9 cellular contexts compared by ENCODE assay signal in the genomic region with DNA sequence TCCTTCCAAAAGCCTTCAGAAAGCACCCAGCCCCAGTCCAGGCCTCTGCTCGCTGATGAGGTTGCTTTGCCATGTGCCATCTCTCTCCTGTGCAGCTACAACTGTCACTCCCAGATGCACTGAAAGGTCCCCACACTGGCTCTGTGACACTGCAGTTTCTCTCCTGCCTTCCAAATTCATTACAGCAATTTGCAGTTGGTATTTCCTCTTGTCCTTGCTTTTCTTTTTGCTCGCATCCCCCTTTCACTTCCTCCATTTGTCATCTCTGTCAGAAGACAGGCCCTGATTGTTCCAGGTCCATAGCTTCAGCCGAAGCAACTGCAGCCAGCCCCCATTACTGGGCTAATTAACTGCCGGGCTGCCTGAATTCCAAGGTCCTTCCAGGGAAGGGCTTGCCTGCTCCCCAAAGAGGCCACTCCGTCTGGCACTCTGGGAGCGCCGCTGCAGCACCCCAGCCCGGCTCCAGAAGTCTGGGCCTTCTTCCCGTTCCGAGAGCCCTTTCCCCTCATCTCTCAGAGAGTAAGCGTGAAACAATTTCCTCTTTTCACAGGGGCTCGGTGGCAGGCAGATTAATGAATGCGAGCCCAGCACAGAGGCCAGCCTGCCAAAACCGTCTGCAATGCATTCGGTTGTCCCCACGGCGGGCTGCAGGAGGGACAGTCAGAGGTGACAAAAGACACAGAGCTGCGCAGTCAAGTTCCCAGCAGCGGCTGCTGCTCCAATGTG.
A peak's percentile ranks its signal among the peaks of the same experiment; 100 is the strongest.
DNase-seq lines count a peak whose midpoint lies in the region; ATAC-seq, FAIRE-seq and TF ChIP-seq lines count a peak whose summit lies in the region.
"Had no signal": no experiment of that assay in that cellular context is flagged by ENCODE, and none has a peak within 500 bp of the region (broad histone marks: within the 10 kb centered on the region; RNA-seq: fewer than 3 reads in every experiment).

No MANE protein-coding gene starts in this region.

- POLR2A ChIA-PET in H1 (lab: Charles Lee; ENCODE audit: partially characterized antibody): no interaction called here

- no peak for TF ChIP-seq RAD21 in H1 (IDR thresholded peaks at IDR 0.05 in 1 of 2, conservative IDR thresholded peaks at IDR 0.05 in 1 of 2; ENCODE audit: low read depth in 2 of 2, low read length in 2 of 2)

- H4K91ac ChIP-seq in H1 (replicated peaks; ENCODE audit: insufficient read length, low read length): no peak overlapping the region

- peak; percentile 93 for DNase-seq in NOMO-1 treated with DMSO at 0.1 percent for 48 hours (lab: John Stamatoyannopoulos, UW; ENCODE audit: unreplicated experiment)
- DNase-seq in H1 (ENCODE audit: low read depth in 1 of 2, low spot score in 2 of 2): no peak
- DNase-seq in tibial nerve (ENCODE audit: low spot score in 2 of 2): peak; percentile 10 to 13
- no peak for DNase-seq in DMS 273 treated with DMSO at 0.1 percent for 48 hours (lab: John Stamatoyannopoulos, UW)
- no peak for DNase-seq in NCI-H446 treated with DMSO at 0.1 percent for 48 hours (lab: John Stamatoyannopoulos, UW)
- DNase-seq: activated CD4-positive, alpha-beta T cell treated with anti-CD3 and anti-CD28 coated beads, Interleukin-2, amount 50 U/mL, for 4 hours had no signal

- TF ChIP-seq EP300 in H1 (IDR thresholded peaks at IDR 0.05; ENCODE audit: borderline replicate concordance in 1 of 2, low read depth in 2 of 2, low read length in 2 of 2) (no peak), tibial nerve (IDR thresholded peaks at IDR 0.05) (no peak)

- H3K9ac ChIP-seq in H1 (replicated peaks in 1 of 4; ENCODE audit: extremely low read depth in 1 of 4, low read depth in 3 of 4, low read length in 3 of 4): no peak overlapping the region

- CTCF ChIA-PET in H1 (lab: Charles Lee; ENCODE audit: partially characterized antibody): interaction anchor here (0.9 to 1.4 kb wide), 6 partner anchors 9 to 181 kb away, joined by 3 to 4 read pairs (median 4); no protein-coding TSS in a partner anchor

- H3K9me3 ChIP-seq in H1 (ENCODE audit: insufficient read depth in 2 of 2, low read depth in 1 of 2, low read length in 1 of 2): no peaks in the 10 kb centered on the region
- H3K9me3 ChIP-seq in mesodermal cell (ENCODE audit: control insufficient read depth, low read length): peaks cover 11% of the 10 kb centered on the region
- peaks cover 0 to 16% (median 0%) of the 10 kb centered on the region in 4 donors for H3K9me3 ChIP-seq in tibial nerve

- H3K4me3 ChIP-seq in H1 (ENCODE audit: extremely low read depth in 1 of 4, insufficient read depth in 2 of 4, low read depth in 3 of 4, low read length in 4 of 4) (no peak overlapping the region), mesodermal cell (ENCODE audit: extremely low read depth, insufficient read depth, low read length, poor library complexity, severe bottlenecking) (no peak overlapping the region), tibial nerve (peak overlapping the region in 2 of 4 donors; percentile 1 to 9)

- 81% methylated on average over 19 of the region's 19 CpGs; no CpG with 5 or more reads in 1 of the 2 experiments for WGBS in H1 (ENCODE audit: extremely low coverage in 1 of 2, insufficient coverage in 1 of 2, insufficient read length in 1 of 2, insufficient replicate concordance in 2 of 2, low coverage in 1 of 2, low lambda C conversion rate in 2 of 2, missing lambda C conversion rate in 1 of 2), 2 experiments
- WGBS in mesodermal cell (ENCODE audit: insufficient coverage in 2 of 2), 2 experiments: 46 to 54% methylated on average over 17 to 18 of the region's 19 CpGs
- WGBS in tibial nerve, 2 donors: 22 to 29% methylated on average over 14 to 19 of the region's 19 CpGs

- no peak overlapping the region for H2BK20ac ChIP-seq in H1 (ENCODE audit: low read length)

- no peak overlapping the region for H2BK12ac ChIP-seq in H1 (ENCODE audit: low read depth, low read length)

- H3K56ac ChIP-seq in H1 (replicated peaks; ENCODE audit: insufficient read length, low read depth, low read length): no peak overlapping the region

- H4K5ac ChIP-seq in H1 (ENCODE audit: insufficient read length, low read depth, low read length): no peak overlapping the region

- no peak overlapping the region for H4K8ac ChIP-seq in H1 (ENCODE audit: extremely low read depth, insufficient read depth, low read length)

- FAIRE-seq in H1 (lab: Jason Lieb, UNC): no peak

- H3K27me3 ChIP-seq in H1 (replicated peaks in 1 of 4; ENCODE audit: control insufficient read depth in 3 of 4, extremely low read depth in 1 of 4, insufficient read depth in 3 of 4, low read length in 3 of 4) (no peaks in the 10 kb centered on the region), tibial nerve (no peaks in the 10 kb centered on the region)

- no peaks in the 10 kb centered on the region for H3K23me2 ChIP-seq in H1 (ENCODE audit: low read depth, low read length)

- H3K23ac ChIP-seq in H1 (ENCODE audit: insufficient read length): no peak overlapping the region

- H2BK15ac ChIP-seq in H1 (ENCODE audit: low read length): no peak overlapping the region

- H3K27ac ChIP-seq in H1 (ENCODE audit: low read depth, low read length): no peak overlapping the region
- peak overlapping the region; percentile 86 for H3K27ac ChIP-seq in mesodermal cell (ENCODE audit: low read depth, low read length, severe bottlenecking)
- peak overlapping the region; percentile 37 to 89 (median 58) for H3K27ac ChIP-seq in tibial nerve

- H3K4me1 ChIP-seq in H1 (replicated peaks in 1 of 4; ENCODE audit: control insufficient read depth in 3 of 4, insufficient read depth in 4 of 4, low read length in 3 of 4) (no peaks in the 10 kb centered on the region; a peak in 2 of 7 replicates), mesodermal cell (ENCODE audit: control insufficient read depth, insufficient read depth, low read length, poor library complexity, severe bottlenecking) (peaks cover 21% of the 10 kb centered on the region), tibial nerve (peaks cover 0 to 22% (median 14%) of the 10 kb centered on the region in 4 donors)

- H3K36me3 ChIP-seq in H1 (ENCODE audit: control insufficient read depth in 2 of 4, insufficient read depth in 4 of 4, low read length in 3 of 4) (no peaks in the 10 kb centered on the region), mesodermal cell (ENCODE audit: control insufficient read depth, insufficient read depth, low read length) (no peaks in the 10 kb centered on the region), tibial nerve (no peaks in the 10 kb centered on the region)

- no peak overlapping the region for H2AK5ac ChIP-seq in H1 (ENCODE audit: low read depth, low read length)

- H2BK120ac ChIP-seq in H1 (replicated peaks; ENCODE audit: low read depth, low read length): no peak overlapping the region

- no peak overlapping the region for H3K4me2 ChIP-seq in H1 (ENCODE audit: insufficient read depth in 1 of 2, low read depth in 2 of 2, low read length in 2 of 2)

- TF ChIP-seq POLR2A in H1 (IDR thresholded peaks at IDR 0.05; ENCODE audit: control extremely low read depth in 1 of 2, low read depth in 2 of 2, low read length in 2 of 2): no peak
- no peak for TF ChIP-seq POLR2A in tibial nerve (IDR thresholded peaks at IDR 0.05)

- no peak overlapping the region for H2BK5ac ChIP-seq in H1 (ENCODE audit: low read depth, low read length)

- peak overlapping the region; percentile 26; the same call in 1 of the 2 replicates for H2AFZ ChIP-seq in H1 (ENCODE audit: low read length)

- H3K14ac ChIP-seq in H1 (ENCODE audit: insufficient read length): no peak overlapping the region

- ATAC-seq in HG03108 (IDR thresholded peaks at IDR 0.05; ENCODE audit: unreplicated experiment): no peak
- ATAC-seq in esophagus mucosa: no peak

- H3K18ac ChIP-seq in H1 (ENCODE audit: extremely low read depth, low read length): no peak overlapping the region

- no peaks in the 10 kb centered on the region for H3K79me2 ChIP-seq in H1 (ENCODE audit: control insufficient read depth in 1 of 2, insufficient read depth in 2 of 2, low read length in 2 of 2)

- no peak overlapping the region for H3K4ac ChIP-seq in H1 (replicated peaks; ENCODE audit: insufficient read length, low read depth, low read length)

- H3K79me1 ChIP-seq in H1 (ENCODE audit: low read depth, low read length): no peaks in the 10 kb centered on the region

- no peak for TF ChIP-seq CTCF in H1 (IDR thresholded peaks at IDR 0.05; ENCODE audit: control extremely low read depth in 1 of 3, insufficient read depth in 1 of 3, low read depth in 1 of 3, low read length in 3 of 3)
- no peak for TF ChIP-seq CTCF in tibial nerve (IDR thresholded peaks at IDR 0.05)

- H4K20me1 ChIP-seq in H1 (replicated peaks in 1 of 2; ENCODE audit: control insufficient read depth in 1 of 2, insufficient read depth in 2 of 2, low read length in 2 of 2): no peaks in the 10 kb centered on the region

TF ChIP-seq in H1, 55 proteins besides CTCF, POLR2A, EP300 and RAD21:
- TF ChIP-seq BACH1 (IDR thresholded peaks at IDR 0.05; ENCODE audit: low read length) (no peak), BCL11A (IDR thresholded peaks at IDR 0.05; ENCODE audit: low read depth in 2 of 2, low read length in 2 of 2) (no peak), TCF12 (IDR thresholded peaks at IDR 0.05; ENCODE audit: low read depth, low read length) (no peak), EGR1 (IDR thresholded peaks at IDR 0.05; ENCODE audit: borderline replicate concordance, low read depth, low read length) (no peak), KDM5A (IDR thresholded peaks at IDR 0.05; ENCODE audit: low read length) (no peak), SP1 (IDR thresholded peaks at IDR 0.05; ENCODE audit: low read depth, low read length) (no peak)

Comparison
In these comparisons a context has a peak if more than half of its experiments do, and no peak if none do; other contexts are left out.
1. DNase-seq: peak in NOMO-1 treated with DMSO at 0.1 percent for 48 hours (single experiment) and tibial nerve (2 of 2); none in H1 (0 of 2), DMS 273 treated with DMSO at 0.1 percent for 48 hours (single experiment) and NCI-H446 treated with DMSO at 0.1 percent for 48 hours (single experiment).